ENCODE assay signal across 34 cellular contexts in the genomic region with DNA sequence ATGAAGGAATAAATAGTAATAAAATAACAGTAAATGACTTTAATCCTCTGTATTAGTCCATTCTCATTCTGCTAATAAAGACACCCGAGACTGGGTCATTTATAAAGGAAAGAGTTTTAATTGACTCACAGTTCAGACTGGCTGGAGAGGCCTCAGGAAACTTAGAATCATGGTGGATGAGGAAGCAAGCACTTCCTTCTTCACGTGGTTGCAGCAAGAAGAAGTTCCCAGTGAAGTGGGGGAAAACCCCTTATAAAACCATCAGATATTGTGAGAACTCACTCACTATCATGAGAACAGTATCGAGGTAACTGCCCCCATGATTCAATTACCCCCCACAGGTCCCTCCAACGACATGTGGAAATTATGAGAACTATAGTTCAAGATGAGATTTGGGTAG.
"Had no signal": no experiment of that assay in that cellular context is flagged by ENCODE, and none has a peak within 500 bp of the region (broad histone marks: within the 10 kb centered on the region; RNA-seq: fewer than 3 reads in every experiment).

No MANE protein-coding gene starts in this region.

- H3K36me3 ChIP-seq: MG63 had no signal

- H3K4me2 ChIP-seq: KMS-11 had no signal

- H3K27ac ChIP-seq: KMS-11 had no signal

- H3K4me3 ChIP-seq: MG63 had no signal

- H3K9ac ChIP-seq: KMS-11 had no signal

- H3K27me3 ChIP-seq: MG63 had no signal

- H3K9me3 ChIP-seq: MG63 had no signal

- DNase-seq: Karpas-422, Kasumi-1, KG1, MG63, MM.1S, MV-4-11, NCI-H1048, NCI-H1092, NCI-H1092 treated with DMSO at 0.1 percent for 48 hours, NCI-H1105, NCI-H1105 treated with DMSO at 0.1 percent for 48 hours, NCI-H1417, NCI-H1417 treated with DMSO at 0.1 percent for 48 hours, NCI-H1436, NCI-H1436 treated with DMSO at 0.1 percent for 48 hours, NCI-H146, NCI-H1694, NCI-H1694 treated with DMSO at 0.1 percent for 48 hours, NCI-H187, NCI-H187 treated with DMSO at 0.1 percent for 48 hours, NCI-H1930, NCI-H2029, NCI-H2029 treated with DMSO at 0.1 percent for 48 hours, NCI-H2081, NCI-H2081 treated with DMSO at 0.1 percent for 48 hours, NCI-H2107, NCI-H2171, NCI-H2171 treated with DMSO at 0.1 percent for 48 hours, NCI-H2227 treated with DMSO at 0.1 percent for 48 hours, NCI-H226, NCI-H345, NCI-H446 treated with DMSO at 0.1 percent for 48 hours, NCI-H510A had no signal
